ENCODE assay signal across 8 cellular contexts in genomic region chr3:69094467-69095205, GRCh38. TPM values are rescaled to one million over a fixed set of nuclear protein-coding genes. Genes with fewer than 3 reads are reported as not detected.
A peak's percentile ranks its signal among the peaks of the same experiment; 100 is the strongest.
DNase-seq lines count a peak whose midpoint lies in the region; ATAC-seq, FAIRE-seq and TF ChIP-seq lines count a peak whose summit lies in the region.

No MANE protein-coding gene starts in this region.

- H3K9ac ChIP-seq in endothelial cell of umbilical vein (replicated peaks; ENCODE audit: extremely low read depth, insufficient read depth, low read length), result no peak overlapping the region

- no peaks in the 10 kb centered on the region for H3K9me1 ChIP-seq in endothelial cell of umbilical vein (replicated peaks; ENCODE audit: control insufficient read depth, extremely low read depth, insufficient read depth, low read length)

- no peaks in the 10 kb centered on the region for H4K20me1 ChIP-seq in endothelial cell of umbilical vein (replicated peaks; ENCODE audit: control insufficient read depth, extremely low read depth, insufficient read depth, low read length)

- POLR2A ChIA-PET in RWPE1 (lab: Yijun Ruan, JAX; ENCODE audit: low non-redundant PET), result no interaction called here
- POLR2A ChIA-PET in endothelial cell of umbilical vein (lab: Charles Lee), result interaction anchor here (1.2 kb wide), 1 partner anchor 10 kb away, joined by 5 read pairs; the partner anchor contains the start of gene ARL6IP5

- TF ChIP-seq POLR2A in endothelial cell of umbilical vein (IDR thresholded peaks at IDR 0.05; ENCODE audit: low read depth, low read length), result no peak

- H3K4me3 ChIP-seq in GM08714 (ENCODE audit: low read length), result peak overlapping the region; percentile 22; the same call in 1 of the 2 replicates
- H3K4me3 ChIP-seq in endothelial cell of umbilical vein (replicated peaks in 1 of 3; ENCODE audit: insufficient read depth in 1 of 3, low read depth in 1 of 3, low read length in 3 of 3), result no peak overlapping the region
- no peak overlapping the region for H3K4me3 ChIP-seq in skin epidermis

- intact Hi-C loops in endothelial cell of umbilical vein (cut with micrococcal nuclease), result no loop called here

- peaks cover 80% of the 10 kb centered on the region for H3K79me2 ChIP-seq in endothelial cell of umbilical vein (ENCODE audit: control insufficient read depth, insufficient read depth, low read length)

- FAIRE-seq in endothelial cell of umbilical vein (lab: Jason Lieb, UNC), result no peak

- H3K27me3 ChIP-seq in endothelial cell of umbilical vein (ENCODE audit: control insufficient read depth in 2 of 2, insufficient read depth in 2 of 2, low read length in 2 of 2), result no peaks in the 10 kb centered on the region

- H3K9me3 ChIP-seq in endothelial cell of umbilical vein (replicated peaks; ENCODE audit: control insufficient read depth, insufficient read depth, low read length), result no peaks in the 10 kb centered on the region

- no peak for DNase-seq in RWPE1 (ENCODE audit: low spot score)
- no peak for DNase-seq in endothelial cell of umbilical vein (ENCODE audit: low read depth, low spot score)
- DNase-seq in mucosa of gallbladder (ENCODE audit: low spot score), result no peak
- DNase-seq in GM20000 (ENCODE audit: low spot score), result no peak
- no peak for DNase-seq in ureter (ENCODE audit: low spot score)

- BruUV-seq in endothelial cell of umbilical vein (replicated peaks; lab: Mats Ljungman, UMichigan), result no TSS peak

- peak overlapping the region; percentile 4 for H3K4me2 ChIP-seq in endothelial cell of umbilical vein (ENCODE audit: insufficient read depth, low read length)

- TF ChIP-seq CTCF in RWPE1 (conservative IDR thresholded peaks at IDR 0.05; ENCODE audit: low read depth), result no peak
- TF ChIP-seq CTCF in endothelial cell of umbilical vein (IDR thresholded peaks at IDR 0.05; ENCODE audit: extremely low read depth in 1 of 2, insufficient read depth in 1 of 2, low read depth in 1 of 2, low read length in 2 of 2), result no peak
- no peak for TF ChIP-seq CTCF in GM20000 (IDR thresholded peaks at IDR 0.05; ENCODE audit: extremely low read depth, missing control alignments)

- dilution Hi-C loops in endothelial cell of umbilical vein (cut with MboI; ENCODE audit: extremely low pct_ligation_motif_present, low sequenced_read_pairs), result no loop called here

- ATAC-seq in HG03520 (IDR thresholded peaks at IDR 0.05; ENCODE audit: unreplicated experiment), result no peak

- CTCF ChIA-PET in RWPE1 (lab: Yijun Ruan, JAX) (no interaction called here), endothelial cell of umbilical vein (lab: Charles Lee) (interaction anchor here (0.7 to 2.0 kb wide), 6 partner anchors 11 to 210 kb away, joined by 3 to 8 read pairs (median 4); no protein-coding TSS in a partner anchor)

- H3K27ac ChIP-seq in RWPE1 (peak overlapping the region; percentile 71), endothelial cell of umbilical vein (ENCODE audit: insufficient read depth, low read depth, low read length) (peak overlapping the region; percentile 16), skin epidermis (peak overlapping the region in 19 of 21 experiments; percentile 51 to 98 (median 67))

- H3K36me3 ChIP-seq in endothelial cell of umbilical vein (ENCODE audit: control insufficient read depth in 2 of 2, extremely low read depth in 1 of 2, insufficient read depth in 2 of 2, low read length in 2 of 2), result peaks cover 0 to 4% of the 10 kb centered on the region in 2 experiments

- no peak overlapping the region for H2AFZ ChIP-seq in endothelial cell of umbilical vein (ENCODE audit: low read depth, low read length)

- H3K4me1 ChIP-seq in endothelial cell of umbilical vein (ENCODE audit: control insufficient read depth, extremely low read depth, insufficient read depth, low read length), result peaks cover 43% of the 10 kb centered on the region

TF ChIP-seq in endothelial cell of umbilical vein, 7 proteins besides CTCF, POLR2A, EP300 and RAD21:
- TF ChIP-seq GATA2 (IDR thresholded peaks at IDR 0.05; ENCODE audit: insufficient read depth, insufficient read length, low read depth, low read length) (no peak), EZH2 (IDR thresholded peaks at IDR 0.05; ENCODE audit: borderline replicate concordance, low read depth, low read length, severe bottlenecking) (no peak), MYC (IDR thresholded peaks at IDR 0.05; ENCODE audit: low read depth, low read length) (no peak), POLR2AphosphoS5 (IDR thresholded peaks at IDR 0.05; ENCODE audit: insufficient read depth, low read depth, low read length) (no peak), FOS (IDR thresholded peaks at IDR 0.05; ENCODE audit: borderline replicate concordance, insufficient read depth, low read length) (peak; percentile 10)
- TF ChIP-seq, protein P1, sequence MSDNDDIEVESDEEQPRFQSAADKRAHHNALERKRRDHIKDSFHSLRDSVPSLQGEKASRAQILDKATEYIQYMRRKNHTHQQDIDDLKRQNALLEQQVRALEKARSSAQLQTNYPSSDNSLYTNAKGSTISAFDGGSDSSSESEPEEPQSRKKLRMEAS (IDR thresholded peaks at IDR 0.05; ENCODE audit: insufficient read depth, insufficient read length), result no peak

RNA-seq across cellular contexts. Expression of gene ARL6IP5, which starts 9.9 kb away (rescaled TPM):
- total RNA-seq in endothelial cell of umbilical vein (111 and 116 TPM in 2 replicates), mucosa of gallbladder (125 TPM), ureter (106 TPM)
- polyA plus RNA-seq in endothelial cell of umbilical vein, result 96.9 and 129 TPM in 2 replicates
- 96.6 and 110 TPM in 2 replicates for polyA plus RNA-seq in endothelial cell of umbilical vein (2011; cell fraction: cytosol; rRNA removed)
- polyA plus RNA-seq in endothelial cell of umbilical vein (2011; cell fraction: nucleus; rRNA removed), result 37.5 and 46.6 TPM in 2 replicates
- 117 and 149 TPM in 2 replicates for polyA plus RNA-seq in endothelial cell of umbilical vein (2012)
- 181 and 225 TPM in 2 replicates for polyA minus RNA-seq in endothelial cell of umbilical vein
- polyA minus RNA-seq in endothelial cell of umbilical vein (2011; cell fraction: cytosol; rRNA and poly(A)+ RNA removed), result 26.9 TPM
- polyA minus RNA-seq in endothelial cell of umbilical vein (2011; cell fraction: nucleus; rRNA and poly(A)+ RNA removed), result 22.4 and 29.2 TPM in 2 replicates

RNA-seq across cellular contexts. Expression of gene UBA3, which starts 14.5 kb away (rescaled TPM):
- total RNA-seq in endothelial cell of umbilical vein (81.6 and 84.6 TPM in 2 replicates), mucosa of gallbladder (59.1 TPM), ureter (72.4 TPM)
- 30.9 and 39.4 TPM in 2 replicates for polyA plus RNA-seq in endothelial cell of umbilical vein
- 52.4 and 54.6 TPM in 2 replicates for polyA plus RNA-seq in endothelial cell of umbilical vein (2011; cell fraction: cytosol; rRNA removed)
- polyA plus RNA-seq in endothelial cell of umbilical vein (2011; cell fraction: nucleus; rRNA removed), result 113 and 114 TPM in 2 replicates
- 40.4 and 79.9 TPM in 2 replicates for polyA plus RNA-seq in endothelial cell of umbilical vein (2012)
- 52.9 and 69.9 TPM in 2 replicates for polyA minus RNA-seq in endothelial cell of umbilical vein
- polyA minus RNA-seq in endothelial cell of umbilical vein (2011; cell fraction: cytosol; rRNA and poly(A)+ RNA removed), result 16.2 TPM
- polyA minus RNA-seq in endothelial cell of umbilical vein (2011; cell fraction: nucleus; rRNA and poly(A)+ RNA removed), result 44.4 and 49.2 TPM in 2 replicates

RNA-seq across cellular contexts. Expression of gene LMOD3, which starts 27.8 kb away (rescaled TPM):
- total RNA-seq in endothelial cell of umbilical vein, result not detected in 2 replicates
- polyA plus RNA-seq in endothelial cell of umbilical vein, result not detected in 2 replicates
- polyA plus RNA-seq in endothelial cell of umbilical vein (2011; cell fraction: cytosol; rRNA removed), result not detected in 2 replicates
- not detected in 2 replicates for polyA plus RNA-seq in endothelial cell of umbilical vein (2011; cell fraction: nucleus; rRNA removed)
- 0.04 and 0.05 TPM in 2 replicates for polyA plus RNA-seq in endothelial cell of umbilical vein (2012)
- polyA minus RNA-seq in endothelial cell of umbilical vein, result not detected in 2 replicates
- not detected for polyA minus RNA-seq in endothelial cell of umbilical vein (2011; cell fraction: cytosol; rRNA and poly(A)+ RNA removed)
- polyA minus RNA-seq in endothelial cell of umbilical vein (2011; cell fraction: nucleus; rRNA and poly(A)+ RNA removed), result not detected in 2 replicates
- total RNA-seq in mucosa of gallbladder, result 0.63 TPM
- 0.13 TPM for total RNA-seq in ureter

RNA-seq across cellular contexts. Expression of gene TMF1, which starts 42.5 kb away (rescaled TPM):
- 32.3 and 32.7 TPM in 2 replicates for total RNA-seq in endothelial cell of umbilical vein
- polyA plus RNA-seq in endothelial cell of umbilical vein, result 2.5 and 3.7 TPM in 2 replicates
- polyA plus RNA-seq in endothelial cell of umbilical vein (2011; cell fraction: cytosol; rRNA removed), result 6.2 and 12.1 TPM in 2 replicates
- polyA plus RNA-seq in endothelial cell of umbilical vein (2011; cell fraction: nucleus; rRNA removed), result 14.6 and 15.1 TPM in 2 replicates
- polyA plus RNA-seq in endothelial cell of umbilical vein (2012), result 19.0 and 22.9 TPM in 2 replicates
- polyA minus RNA-seq in endothelial cell of umbilical vein, result 30.1 and 43.0 TPM in 2 replicates
- polyA minus RNA-seq in endothelial cell of umbilical vein (2011; cell fraction: cytosol; rRNA and poly(A)+ RNA removed), result 11.9 TPM
- polyA minus RNA-seq in endothelial cell of umbilical vein (2011; cell fraction: nucleus; rRNA and poly(A)+ RNA removed), result 31.1 and 41.4 TPM in 2 replicates
- total RNA-seq in mucosa of gallbladder, result 38.4 TPM
- total RNA-seq in ureter, result 39.1 TPM

Comparison
In these comparisons a context has a peak if more than half of its experiments do, and no peak if none do; other contexts are left out.
1. H3K27ac ChIP-seq: peak in every context shown above with its lines; median percentile 71 in RWPE1; 67 in skin epidermis; 16 in endothelial cell of umbilical vein.